10 cellular contexts compared by ENCODE assay signal in the genomic region with DNA sequence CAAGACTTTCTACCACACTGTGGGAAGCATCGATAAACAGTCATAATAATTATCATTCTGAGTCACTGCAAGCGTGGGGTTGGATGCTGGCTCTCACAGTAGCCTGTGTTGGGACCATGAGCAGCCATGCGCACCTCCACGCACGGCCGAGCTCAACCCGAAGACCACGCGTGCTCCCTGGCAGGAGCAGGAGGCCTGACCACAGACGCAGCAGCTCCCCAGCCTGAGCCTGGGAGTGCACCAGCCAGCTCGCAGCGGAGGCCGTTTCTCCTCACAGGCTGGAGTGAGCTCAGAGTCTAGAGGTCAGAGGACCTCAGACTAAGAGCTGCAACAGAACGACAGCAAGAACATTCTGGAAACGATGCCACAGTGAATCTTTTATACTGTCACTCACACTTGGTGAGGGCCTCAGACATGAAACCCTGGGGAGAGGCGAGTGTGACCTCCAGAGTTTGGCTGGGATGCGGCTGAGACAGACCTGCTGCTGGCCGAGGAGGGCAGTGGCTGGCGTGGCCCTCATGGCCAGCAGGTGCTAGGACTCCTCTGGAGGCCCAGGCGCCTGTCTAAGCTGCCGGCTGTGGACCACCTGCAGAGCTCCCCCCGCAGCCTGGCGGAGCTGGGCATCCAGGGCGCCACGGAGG. TPM values are rescaled to one million over a fixed set of nuclear protein-coding genes. Genes with fewer than 3 reads are reported as not detected.
A peak's percentile ranks its signal among the peaks of the same experiment; 100 is the strongest.
DNase-seq lines count a peak whose midpoint lies in the region; ATAC-seq and TF ChIP-seq lines count a peak whose summit lies in the region.
"Had no signal": no experiment of that assay in that cellular context is flagged by ENCODE, and none has a peak within 500 bp of the region (broad histone marks: within the 10 kb centered on the region; RNA-seq: fewer than 3 reads in every experiment).

No MANE protein-coding gene starts in this region.

- no peak overlapping the region for H3K9ac ChIP-seq in endodermal cell (ENCODE audit: extremely low read depth, low read length, poor library complexity, severe bottlenecking)

- no peak overlapping the region for H3K27ac ChIP-seq in endodermal cell (ENCODE audit: low read depth, low read length)
- no peak overlapping the region for H3K27ac ChIP-seq in esophagus muscularis mucosa (replicated peaks in 1 of 4)
- H3K27ac ChIP-seq: C4-2B, SJSA1 had no signal

- peak overlapping the region; percentile 14 for H3K27ac Mint-ChIP-seq in activated naive CD8-positive, alpha-beta T cell treated with anti-CD3 and anti-CD28 coated beads, Interleukin-2, amount 50 U/mL, for 24 hours
- no peak overlapping the region for H3K27ac Mint-ChIP-seq in activated naive CD8-positive, alpha-beta T cell treated with anti-CD3 and anti-CD28 coated beads for 36 hours
- peak overlapping the region; percentile 52 for H3K27ac Mint-ChIP-seq in endodermal cell

- intact Hi-C loops in esophagus muscularis mucosa (cut with DNase I): no loop called here

- peaks cover 9% of the 10 kb centered on the region for H3K36me3 Mint-ChIP-seq in activated naive CD8-positive, alpha-beta T cell treated with anti-CD3 and anti-CD28 coated beads, Interleukin-2, amount 50 U/mL, for 24 hours (ENCODE audit: low read depth)
- peaks cover 21% of the 10 kb centered on the region for H3K36me3 Mint-ChIP-seq in activated naive CD8-positive, alpha-beta T cell treated with anti-CD3 and anti-CD28 coated beads for 36 hours
- peaks cover 13% of the 10 kb centered on the region for H3K36me3 Mint-ChIP-seq in endodermal cell (ENCODE audit: low read depth)

- peaks cover 6% of the 10 kb centered on the region for H3K36me3 ChIP-seq in endodermal cell (ENCODE audit: control insufficient read depth, insufficient read depth, low read length)
- H3K36me3 ChIP-seq in esophagus muscularis mucosa: peaks cover 0 to 44% (median 27%) of the 10 kb centered on the region in 4 donors

- H3K27me3 Mint-ChIP-seq in activated naive CD8-positive, alpha-beta T cell treated with anti-CD3 and anti-CD28 coated beads, Interleukin-2, amount 50 U/mL, for 24 hours: no peaks in the 10 kb centered on the region
- no peaks in the 10 kb centered on the region for H3K27me3 Mint-ChIP-seq in activated naive CD8-positive, alpha-beta T cell treated with anti-CD3 and anti-CD28 coated beads for 36 hours
- no peaks in the 10 kb centered on the region for H3K27me3 Mint-ChIP-seq in endodermal cell (ENCODE audit: insufficient read depth)

- H3K4me1 ChIP-seq in endodermal cell (ENCODE audit: control insufficient read depth, insufficient read depth, low read length) (no peaks in the 10 kb centered on the region), esophagus muscularis mucosa (peaks cover 2 to 22% (median 16%) of the 10 kb centered on the region in 4 donors)

- no peaks in the 10 kb centered on the region for H3K27me3 ChIP-seq in endodermal cell (ENCODE audit: control insufficient read depth, insufficient read depth, low read length, poor library complexity, severe bottlenecking)
- no peaks in the 10 kb centered on the region for H3K27me3 ChIP-seq in esophagus muscularis mucosa
- H3K27me3 ChIP-seq: SJSA1 had no signal

- peaks cover 20% of the 10 kb centered on the region for H3K4me1 Mint-ChIP-seq in activated naive CD8-positive, alpha-beta T cell treated with anti-CD3 and anti-CD28 coated beads, Interleukin-2, amount 50 U/mL, for 24 hours
- peaks cover 14% of the 10 kb centered on the region for H3K4me1 Mint-ChIP-seq in activated naive CD8-positive, alpha-beta T cell treated with anti-CD3 and anti-CD28 coated beads for 36 hours
- no peaks in the 10 kb centered on the region for H3K4me1 Mint-ChIP-seq in endodermal cell

- WGBS in endodermal cell (ENCODE audit: insufficient coverage in 1 of 2, insufficient read length in 1 of 2), 2 experiments: 92 to 98% methylated on average over 21 to 25 of the region's 25 CpGs
- WGBS in esophagus muscularis mucosa: 88% methylated on average over 16 of the region's 25 CpGs

- no peak for TF ChIP-seq CTCF in endodermal cell (conservative IDR thresholded peaks at IDR 0.05)
- TF ChIP-seq CTCF in esophagus muscularis mucosa (IDR thresholded peaks at IDR 0.05): no peak

- no peaks in the 10 kb centered on the region for H3K9me3 ChIP-seq in endodermal cell (ENCODE audit: control insufficient read depth, low read length)
- H3K9me3 ChIP-seq in esophagus muscularis mucosa: no peaks in the 10 kb centered on the region

- no peak for TF ChIP-seq POLR2A in esophagus muscularis mucosa (IDR thresholded peaks at IDR 0.05; ENCODE audit: low read depth)

- no peak for DNase-seq in activated naive CD8-positive, alpha-beta T cell treated with anti-CD3 and anti-CD28 coated beads, Interleukin-2, amount 50 U/mL, for 24 hours
- no peak for DNase-seq in activated naive CD8-positive, alpha-beta T cell treated with anti-CD3 and anti-CD28 coated beads for 36 hours
- DNase-seq in NAMALWA (ENCODE audit: low spot score) (peak; percentile 72), endodermal cell (no peak), esophagus muscularis mucosa (ENCODE audit: extremely low spot score) (no peak), epidermal melanocyte (ENCODE audit: insufficient read length, low spot score) (no peak)
- DNase-seq in stimulated activated naive CD8-positive, alpha-beta T cell treated with anti-CD3 and anti-CD28 coated beads, Interleukin-15, Interleukin-2, amounts not matched to agents 100 U/mL and 50 U/mL, for 24 hours: no peak

- no peak overlapping the region for H3K4me3 Mint-ChIP-seq in activated naive CD8-positive, alpha-beta T cell treated with anti-CD3 and anti-CD28 coated beads, Interleukin-2, amount 50 U/mL, for 24 hours
- H3K4me3 Mint-ChIP-seq in activated naive CD8-positive, alpha-beta T cell treated with anti-CD3 and anti-CD28 coated beads for 36 hours: no peak overlapping the region
- no peak overlapping the region for H3K4me3 Mint-ChIP-seq in endodermal cell

- no peak for TF ChIP-seq EP300 in esophagus muscularis mucosa (IDR thresholded peaks at IDR 0.05)

- H3K9me3 Mint-ChIP-seq in activated naive CD8-positive, alpha-beta T cell treated with anti-CD3 and anti-CD28 coated beads, Interleukin-2, amount 50 U/mL, for 24 hours: no peaks in the 10 kb centered on the region
- no peaks in the 10 kb centered on the region for H3K9me3 Mint-ChIP-seq in activated naive CD8-positive, alpha-beta T cell treated with anti-CD3 and anti-CD28 coated beads for 36 hours
- no peaks in the 10 kb centered on the region for H3K9me3 Mint-ChIP-seq in endodermal cell

- no peak for ATAC-seq in activated naive CD8-positive, alpha-beta T cell treated with anti-CD3 and anti-CD28 coated beads, Interleukin-2, amount 50 U/mL, for 24 hours
- peak; percentile 16 for ATAC-seq in stimulated activated naive CD8-positive, alpha-beta T cell treated with anti-CD3 and anti-CD28 coated beads, Interleukin-15, Interleukin-2, amounts not matched to agents 100 U/mL and 50 U/mL, for 24 hours
- no peak for ATAC-seq in HG02798 (IDR thresholded peaks at IDR 0.05; ENCODE audit: poor library complexity, unreplicated experiment)

- H3K4me3 ChIP-seq in endodermal cell (ENCODE audit: low read length): no peak overlapping the region
- no peak overlapping the region for H3K4me3 ChIP-seq in esophagus muscularis mucosa
- H3K4me3 ChIP-seq: SJSA1 had no signal

RNA-seq across cellular contexts. Expression of gene NDUFAF8, which starts 6.0 kb away (rescaled TPM):
- 100 to 1,000 TPM in 1 of 2 experiments, 10 to 100 TPM in 1; 97.2 to 102 TPM for total RNA-seq in activated naive CD8-positive, alpha-beta T cell treated with anti-CD3 and anti-CD28 coated beads for 36 hours
- total RNA-seq in endodermal cell: 10 to 100 TPM; 42.7 to 48.7 TPM
- 60.9 TPM for polyA plus RNA-seq in endodermal cell (2013, experiment 1 of 2)
- 52.0 TPM for polyA plus RNA-seq in endodermal cell (2013, experiment 2 of 2)
- 10 to 100 TPM; 34.6 to 54.8 (median 40.4) TPM for total RNA-seq in esophagus muscularis mucosa

RNA-seq across cellular contexts. Expression of gene TEPSIN, which starts 6.3 kb away (rescaled TPM):
- 10 to 100 TPM; 25.9 to 31.7 TPM for total RNA-seq in activated naive CD8-positive, alpha-beta T cell treated with anti-CD3 and anti-CD28 coated beads for 36 hours
- total RNA-seq in endodermal cell: 10 to 100 TPM; 30.0 to 45.0 TPM
- polyA plus RNA-seq in endodermal cell (2013, experiment 1 of 2): 24.6 TPM
- 21.1 TPM for polyA plus RNA-seq in endodermal cell (2013, experiment 2 of 2)
- 10 to 100 TPM; 19.5 to 31.6 (median 23.5) TPM for total RNA-seq in esophagus muscularis mucosa

RNA-seq across cellular contexts. Expression of gene CEP131, which starts 22.4 kb away (rescaled TPM):
- 10 to 100 TPM in 1 of 2 experiments, 1 to 10 TPM in 1; 8.6 to 10.2 TPM for total RNA-seq in activated naive CD8-positive, alpha-beta T cell treated with anti-CD3 and anti-CD28 coated beads for 36 hours
- total RNA-seq in endodermal cell (10 to 100 TPM; 23.2 to 28.0 TPM), esophagus muscularis mucosa (10 to 100 TPM in 1 of 4 donors, 1 to 10 TPM in 3; 4.5 to 10.6 (median 8.9) TPM)
- polyA plus RNA-seq in endodermal cell (2013, experiment 1 of 2): 30.3 TPM
- polyA plus RNA-seq in endodermal cell (2013, experiment 2 of 2): 24.0 TPM

RNA-seq across cellular contexts. Expression of gene SLC38A10, which starts 50.0 kb away (rescaled TPM):
- total RNA-seq in activated naive CD8-positive, alpha-beta T cell treated with anti-CD3 and anti-CD28 coated beads for 36 hours: 10 to 100 TPM; 35.7 to 38.7 TPM
- total RNA-seq in endodermal cell (10 to 100 TPM; 60.2 to 90.3 TPM), esophagus muscularis mucosa (100 to 1,000 TPM in 2 of 4 donors, 10 to 100 TPM in 2; 78.0 to 103 (median 93.4) TPM)
- 30.6 TPM for polyA plus RNA-seq in endodermal cell (2013, experiment 1 of 2)
- polyA plus RNA-seq in endodermal cell (2013, experiment 2 of 2): 33.5 TPM
